10 cellular contexts compared by ENCODE assay signal in the genomic region with DNA sequence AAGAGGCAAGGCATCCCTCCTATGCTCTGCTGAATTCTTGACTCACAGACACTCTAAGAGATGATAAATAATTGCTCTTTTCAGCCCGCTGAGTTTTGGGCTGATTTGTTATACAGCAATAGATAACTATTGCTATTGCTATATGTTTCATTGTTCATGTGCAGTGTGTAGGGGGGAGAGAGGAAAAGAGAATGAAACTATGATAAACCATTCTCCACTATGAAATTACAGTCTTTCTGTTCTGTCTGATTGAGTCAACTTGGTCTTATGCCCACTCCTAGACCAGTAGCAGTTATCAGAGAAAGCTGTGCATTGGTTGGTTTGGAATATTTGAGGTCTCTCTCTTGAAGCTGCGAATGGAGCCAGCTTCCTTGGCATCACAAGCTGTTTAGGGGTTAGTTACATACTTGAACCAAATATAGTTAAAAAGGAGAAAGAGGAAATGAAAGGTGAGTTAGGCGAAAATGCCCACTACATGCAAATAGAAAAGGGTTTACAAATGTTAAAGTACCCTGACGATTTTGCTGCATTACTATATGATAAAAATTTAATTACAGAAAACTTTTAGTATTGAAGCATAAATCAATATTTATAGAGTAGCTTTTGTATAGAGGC.
"Had no signal": no experiment of that assay in that cellular context is flagged by ENCODE, and none has a peak within 500 bp of the region (broad histone marks: within the 10 kb centered on the region; RNA-seq: fewer than 3 reads in every experiment).

No MANE protein-coding gene starts in this region.

- H3K4me1 Mint-ChIP-seq: H9 had no signal

- H3K4me3 Mint-ChIP-seq: H9, IgD-negative memory B cell had no signal

- H3K27ac ChIP-seq: GM23248, HL-60, KMS-11 had no signal

- H3K9ac ChIP-seq: GM23248, KMS-11 had no signal

- DNase-seq: GM23248, GOT3, H9, HCEC 1CT, Karpas-422, KBM-7 had no signal

- H3K36me3 Mint-ChIP-seq: IgD-negative memory B cell had no signal

- H3K4me2 ChIP-seq: KMS-11 had no signal

- FAIRE-seq: HepG2 had no signal

- ATAC-seq: HepG2 had no signal

- H2AFZ ChIP-seq: GM23248 had no signal

- H3K27ac Mint-ChIP-seq: H9, IgD-negative memory B cell had no signal

- H3K9me3 Mint-ChIP-seq: H9 had no signal

- H3K4me3 ChIP-seq: GM23248 had no signal
